ENCODE assay signal across 12 cellular contexts in genomic region chr6:89321571-89321970, GRCh38. TPM values are rescaled to one million over a fixed set of nuclear protein-coding genes. Genes with fewer than 3 reads are reported as not detected.
DNase-seq lines count a peak whose midpoint lies in the region; ATAC-seq, FAIRE-seq and TF ChIP-seq lines count a peak whose summit lies in the region.
"Had no signal": no experiment of that assay in that cellular context is flagged by ENCODE, and none has a peak within 500 bp of the region (broad histone marks: within the 10 kb centered on the region; RNA-seq: fewer than 3 reads in every experiment).

No MANE protein-coding gene starts in this region.

- H3K27ac ChIP-seq in HL-60 (replicated peaks), result peak overlapping the region; percentile 78
- no peak overlapping the region for H3K27ac ChIP-seq in naive thymus-derived CD4-positive, alpha-beta T cell (ENCODE audit: low read depth, low read length)

- no peak for TF ChIP-seq POLR2A in GM12892 (IDR thresholded peaks at IDR 0.05; ENCODE audit: low read depth, low read length)

- no peak overlapping the region for H3K4me3 Mint-ChIP-seq in naive thymus-derived CD4-positive, alpha-beta T cell
- H3K4me3 Mint-ChIP-seq in activated T-cell treated with anti-CD3 and anti-CD28 coated beads, Interleukin-2, amount 50 U/mL, for 4 hours, result no peak overlapping the region

- TF ChIP-seq CTCF in HL-60 (IDR thresholded peaks at IDR 0.05; ENCODE audit: insufficient read depth, low read length), result no peak
- TF ChIP-seq CTCF in bronchial epithelial cell (IDR thresholded peaks at IDR 0.05; ENCODE audit: insufficient read depth, low read length, severe bottlenecking), result no peak

- no peaks in the 10 kb centered on the region for H3K9me3 ChIP-seq in naive thymus-derived CD4-positive, alpha-beta T cell (ENCODE audit: control insufficient read depth in 2 of 3, low read length in 3 of 3)
- H3K9me3 ChIP-seq: BE2C had no signal

- peak overlapping the region; percentile 14; the same call in 1 of the 2 replicates for H3K4me3 ChIP-seq in HL-60 (replicated peaks; ENCODE audit: insufficient read depth, low read length)
- no peak overlapping the region for H3K4me3 ChIP-seq in bronchial epithelial cell (ENCODE audit: low read depth, low read length)
- H3K4me3 ChIP-seq in naive thymus-derived CD4-positive, alpha-beta T cell (ENCODE audit: low read length), result no peak overlapping the region

- H3K9me3 Mint-ChIP-seq in naive thymus-derived CD4-positive, alpha-beta T cell, result no peaks in the 10 kb centered on the region
- no peaks in the 10 kb centered on the region for H3K9me3 Mint-ChIP-seq in activated T-cell treated with anti-CD3 and anti-CD28 coated beads, Interleukin-2, amount 50 U/mL, for 4 hours

- H3K27me3 ChIP-seq in HL-60 (ENCODE audit: insufficient read depth, poor library complexity, severe bottlenecking), result no peaks in the 10 kb centered on the region
- H3K27me3 ChIP-seq in bronchial epithelial cell (ENCODE audit: control insufficient read depth, insufficient read depth, low read length), result no peaks in the 10 kb centered on the region
- H3K27me3 ChIP-seq in naive thymus-derived CD4-positive, alpha-beta T cell (ENCODE audit: control insufficient read depth in 2 of 2, insufficient read depth in 2 of 2, low read length in 2 of 2), result no peaks in the 10 kb centered on the region
- H3K27me3 ChIP-seq: BE2C had no signal

- CTCF ChIA-PET in naive thymus-derived CD4-positive, alpha-beta T cell (lab: Charles Lee), result no interaction called here

- no peaks in the 10 kb centered on the region for H3K4me1 ChIP-seq in naive thymus-derived CD4-positive, alpha-beta T cell (ENCODE audit: control insufficient read depth in 2 of 2, insufficient read depth in 2 of 2, low read length in 2 of 2)
- H3K4me1 ChIP-seq: BE2C had no signal

- peak; percentile 80 for ATAC-seq in naive thymus-derived CD4-positive, alpha-beta T cell
- ATAC-seq in GM18858 (IDR thresholded peaks at IDR 0.05; ENCODE audit: unreplicated experiment) (no peak), HG03095 (IDR thresholded peaks at IDR 0.05; ENCODE audit: unreplicated experiment) (no peak)
- no peak for ATAC-seq in activated T-cell treated with anti-CD3 and anti-CD28 coated beads, Interleukin-2, amount 50 U/mL, for 4 hours
- ATAC-seq: activated CD4-positive, CD25-positive, alpha-beta regulatory T cell treated with anti-CD3 and anti-CD28 coated beads, Interleukin-2, amount 50 U/mL, for 24 hours; esophagus mucosa had no signal

- FAIRE-seq in GM12892 (lab: Jason Lieb, UNC), result peak; percentile 76
- peak; percentile 23 for FAIRE-seq in bronchial epithelial cell (lab: Jason Lieb, UNC)

- H3K36me3 ChIP-seq in bronchial epithelial cell (ENCODE audit: control insufficient read depth, insufficient read depth, low read length), result no peaks in the 10 kb centered on the region
- no peaks in the 10 kb centered on the region for H3K36me3 ChIP-seq in naive thymus-derived CD4-positive, alpha-beta T cell (ENCODE audit: control insufficient read depth in 2 of 3, insufficient read depth in 3 of 3, low read length in 3 of 3)
- H3K36me3 ChIP-seq: BE2C had no signal

- POLR2A ChIA-PET in naive thymus-derived CD4-positive, alpha-beta T cell (lab: Charles Lee), result no interaction called here

- H3K27me3 Mint-ChIP-seq in naive thymus-derived CD4-positive, alpha-beta T cell, result no peaks in the 10 kb centered on the region
- no peaks in the 10 kb centered on the region for H3K27me3 Mint-ChIP-seq in activated T-cell treated with anti-CD3 and anti-CD28 coated beads, Interleukin-2, amount 50 U/mL, for 4 hours (ENCODE audit: low read depth)

- peaks cover 8 to 46% (median 27%) of the 10 kb centered on the region in 5 donors for H3K36me3 Mint-ChIP-seq in naive thymus-derived CD4-positive, alpha-beta T cell
- H3K36me3 Mint-ChIP-seq in activated T-cell treated with anti-CD3 and anti-CD28 coated beads, Interleukin-2, amount 50 U/mL, for 4 hours (ENCODE audit: insufficient read depth), result peaks cover 22% of the 10 kb centered on the region

- peaks cover 0 to 12% (median 4%) of the 10 kb centered on the region in 7 donors for H3K4me1 Mint-ChIP-seq in naive thymus-derived CD4-positive, alpha-beta T cell
- peaks cover 3% of the 10 kb centered on the region for H3K4me1 Mint-ChIP-seq in activated T-cell treated with anti-CD3 and anti-CD28 coated beads, Interleukin-2, amount 50 U/mL, for 4 hours (ENCODE audit: low read depth)

- peak overlapping the region in 1 of 9 donors; percentile 37 for H3K27ac Mint-ChIP-seq in naive thymus-derived CD4-positive, alpha-beta T cell

- intact Hi-C loops in naive thymus-derived CD4-positive, alpha-beta T cell (cut with micrococcal nuclease), result no loop called here

- no peak for DNase-seq in GM12892 (ENCODE audit: insufficient read length)
- peak; percentile 87 to 95 for DNase-seq in HL-60 (ENCODE audit: low read depth in 1 of 2, low spot score in 1 of 2)
- no peak for DNase-seq in bronchial epithelial cell (ENCODE audit: low read depth)
- no peak for DNase-seq in naive thymus-derived CD4-positive, alpha-beta T cell
- no peak for DNase-seq in activated T-cell treated with anti-CD3 and anti-CD28 coated beads, Interleukin-2, amount 50 U/mL, for 4 hours
- no peak for DNase-seq in NCI-H1092 treated with DMSO at 0.1 percent for 48 hours (lab: John Stamatoyannopoulos, UW)
- DNase-seq: BE2C; stimulated activated CD4-positive, alpha-beta T cell treated with anti-CD3 and anti-CD28 coated beads, Interleukin-4, amount 100 ng/mL, for 24 hours had no signal

RNA-seq across cellular contexts. Expression of gene GABRR2, which starts 6.5 kb away (rescaled TPM):
- polyA plus RNA-seq in GM12892 (2012; ENCODE audit: missing spikeins), result 0.51 TPM
- under 0.01 and 0.26 TPM in 2 replicates for total RNA-seq in bronchial epithelial cell
- total RNA-seq in naive thymus-derived CD4-positive, alpha-beta T cell, result 1 to 10 TPM in 3 of 5 experiments, under 1 TPM in 2; 0.40 to 1.9 (median 1.5) TPM
- polyA plus RNA-seq in naive thymus-derived CD4-positive, alpha-beta T cell, result not detected
- total RNA-seq in activated T-cell treated with anti-CD3 and anti-CD28 coated beads, Interleukin-2, amount 50 U/mL, for 4 hours, result under 1 TPM in 1 of 3 donors, not detected in 2; 0.19 TPM
- total RNA-seq: esophagus mucosa had no signal

RNA-seq across cellular contexts. Expression of gene UBE2J1, which starts 31.0 kb away (rescaled TPM):
- polyA plus RNA-seq in GM12892 (2012; ENCODE audit: missing spikeins), result 79.4 TPM
- 20.5 and 28.4 TPM in 2 replicates for total RNA-seq in bronchial epithelial cell
- total RNA-seq in naive thymus-derived CD4-positive, alpha-beta T cell, result 10 to 100 TPM; 18.8 to 47.7 (median 27.7) TPM
- 10 to 100 TPM; 25.1 to 33.8 TPM for polyA plus RNA-seq in naive thymus-derived CD4-positive, alpha-beta T cell
- total RNA-seq in activated T-cell treated with anti-CD3 and anti-CD28 coated beads, Interleukin-2, amount 50 U/mL, for 4 hours, result 10 to 100 TPM; 15.0 to 19.4 (median 16.1) TPM

Comparison
In these comparisons a context has a peak if more than half of its experiments do, and no peak if none do; other contexts are left out.
1. DNase-seq: peak in HL-60 (2 of 2); none in GM12892 (single experiment), bronchial epithelial cell (single experiment), naive thymus-derived CD4-positive, alpha-beta T cell (0 of 9), activated T-cell treated with anti-CD3 and anti-CD28 coated beads, Interleukin-2, amount 50 U/mL, for 4 hours (single experiment) and NCI-H1092 treated with DMSO at 0.1 percent for 48 hours (single experiment).